Comparison of ENCODE assay signal across 8 cellular contexts in the genomic region with DNA sequence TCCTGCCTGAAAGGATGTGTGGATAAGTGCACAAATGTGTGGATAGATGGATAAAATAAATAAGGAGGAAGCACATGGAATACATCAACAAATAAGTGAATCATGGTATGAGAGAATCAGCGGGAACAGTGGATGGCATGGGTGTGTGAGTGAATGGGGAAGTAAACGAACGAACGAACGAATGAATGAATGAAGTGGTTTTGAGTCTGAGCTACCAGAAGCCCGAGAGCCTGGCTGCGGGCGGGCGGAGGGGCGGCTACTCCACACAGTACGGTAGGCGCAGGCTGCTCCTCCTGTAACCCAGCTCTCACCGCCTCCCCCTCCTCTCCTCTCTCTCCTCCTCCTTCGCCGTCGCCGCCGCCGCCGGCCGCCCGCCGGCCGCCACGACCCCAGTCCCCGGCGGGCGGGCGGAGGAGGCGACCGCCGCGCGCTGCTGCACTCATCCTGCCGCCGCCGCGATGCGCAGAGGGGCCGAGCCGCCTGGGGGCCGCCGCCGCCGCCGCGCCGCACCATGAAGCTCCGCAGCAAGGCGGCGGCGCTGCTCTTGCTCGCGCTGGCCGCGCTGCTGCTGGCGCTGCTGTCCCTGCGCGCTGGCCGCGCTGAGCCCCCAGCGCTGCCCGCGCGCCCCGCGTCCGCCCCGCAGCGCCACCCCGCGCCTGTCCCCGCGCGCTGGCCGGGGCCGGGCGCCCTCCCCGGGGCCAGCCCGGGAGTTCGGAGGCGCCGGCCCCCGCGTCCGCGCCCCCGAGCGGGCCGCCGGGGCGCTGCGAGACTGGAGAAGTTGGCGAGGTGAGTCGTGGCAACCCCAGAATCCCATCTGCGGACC. TPM values are rescaled to one million over a fixed set of nuclear protein-coding genes. Genes with fewer than 3 reads are reported as not detected.
A peak's percentile ranks its signal among the peaks of the same experiment; 100 is the strongest.
DNase-seq lines count a peak whose midpoint lies in the region; ATAC-seq and TF ChIP-seq lines count a peak whose summit lies in the region.
"Had no signal": no experiment of that assay in that cellular context is flagged by ENCODE, and none has a peak within 500 bp of the region (broad histone marks: within the 10 kb centered on the region; RNA-seq: fewer than 3 reads in every experiment).

A gene with protein sequence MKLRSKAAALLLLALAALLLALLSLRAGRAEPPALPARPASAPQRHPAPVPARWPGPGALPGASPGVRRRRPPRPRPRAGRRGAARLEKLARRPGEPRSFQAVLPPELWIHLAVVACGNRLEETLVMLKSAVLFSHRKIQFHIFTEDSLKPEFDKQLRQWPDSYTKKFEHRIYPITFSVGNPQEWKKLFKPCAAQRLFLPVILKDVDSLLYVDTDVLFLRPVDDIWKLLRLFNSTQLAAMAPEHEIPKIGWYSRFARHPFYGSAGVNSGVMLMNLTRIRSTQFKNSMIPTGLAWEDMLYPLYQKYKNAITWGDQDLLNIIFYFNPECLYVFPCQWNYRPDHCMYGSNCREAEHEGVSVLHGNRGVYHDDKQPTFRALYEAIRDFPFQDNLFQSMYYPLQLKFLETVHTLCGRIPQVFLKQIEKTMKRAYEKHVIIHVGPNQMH (plus strand): TSS at position 324 of the 823 bp plus-strand sequence. CDS start 188 bp downstream, at position 512.

- peak; percentile 74 for DNase-seq in NCI-H748 (lab: John Stamatoyannopoulos, UW; ENCODE audit: unreplicated experiment)
- DNase-seq in activated T-cell treated with anti-CD3 and anti-CD28 coated beads, Interleukin-2, amount 50 U/mL, for 72 hours: peak; percentile 42 to 57
- peak; percentile 63 to 85 for DNase-seq in foreskin fibroblast
- no peak for DNase-seq in natural killer cell treated with Interleukin-12 subunit alpha and Interleukin-12 subunit beta and Interleukin-15 and Interleukin-18, amount 100 ng/mL, for 72 hours (ENCODE audit: low spot score)
- peak; percentile 77 to 78 for DNase-seq in thyroid gland

- no peaks in the 10 kb centered on the region for H3K27me3 ChIP-seq in thyroid gland

- H3K9me3 Mint-ChIP-seq in activated T-cell treated with anti-CD3 and anti-CD28 coated beads, Interleukin-2, amount 50 U/mL, for 72 hours: peaks cover 0 to 1% of the 10 kb centered on the region in 2 donors
- no peaks in the 10 kb centered on the region for H3K9me3 Mint-ChIP-seq in natural killer cell treated with Interleukin-12 subunit alpha and Interleukin-12 subunit beta and Interleukin-15 and Interleukin-18, amount 100 ng/mL, for 72 hours

- H3K27ac ChIP-seq in thyroid gland: peak within 1 kb of the TSS; percentile 71 to 76 (median 71)
- H3K27ac ChIP-seq: epithelial cell of prostate had no signal

- intact Hi-C loops in thyroid gland (cut with DNase I): no loop called here

- H3K36me3 Mint-ChIP-seq in activated T-cell treated with anti-CD3 and anti-CD28 coated beads, Interleukin-2, amount 50 U/mL, for 72 hours (ENCODE audit: insufficient read depth in 2 of 2): peaks cover 0 to 7% of the 10 kb centered on the region in 2 donors
- no peaks in the 10 kb centered on the region for H3K36me3 Mint-ChIP-seq in natural killer cell treated with Interleukin-12 subunit alpha and Interleukin-12 subunit beta and Interleukin-15 and Interleukin-18, amount 100 ng/mL, for 72 hours

- H3K4me3 Mint-ChIP-seq in activated T-cell treated with anti-CD3 and anti-CD28 coated beads, Interleukin-2, amount 50 U/mL, for 72 hours: peak within 1 kb of the TSS; percentile 84 to 88
- H3K4me3 Mint-ChIP-seq in natural killer cell treated with Interleukin-12 subunit alpha and Interleukin-12 subunit beta and Interleukin-15 and Interleukin-18, amount 100 ng/mL, for 72 hours: peak within 1 kb of the TSS; percentile 69

- peaks cover 19% of the 10 kb centered on the region for H3K4me1 Mint-ChIP-seq in activated T-cell treated with anti-CD3 and anti-CD28 coated beads, Interleukin-2, amount 50 U/mL, for 72 hours (ENCODE audit: low read depth)
- peaks cover 4 to 8% of the 10 kb centered on the region in 2 donors for H3K4me1 Mint-ChIP-seq in natural killer cell treated with Interleukin-12 subunit alpha and Interleukin-12 subunit beta and Interleukin-15 and Interleukin-18, amount 100 ng/mL, for 72 hours (ENCODE audit: low read depth in 2 of 2)

- H3K27ac Mint-ChIP-seq in activated T-cell treated with anti-CD3 and anti-CD28 coated beads, Interleukin-2, amount 50 U/mL, for 72 hours: no peak within 1 kb of the TSS
- H3K27ac Mint-ChIP-seq in natural killer cell treated with Interleukin-12 subunit alpha and Interleukin-12 subunit beta and Interleukin-15 and Interleukin-18, amount 100 ng/mL, for 72 hours: no peak within 1 kb of the TSS

- WGBS in thyroid gland, 2 donors: 1% methylated on average over 13 to 14 of the region's 96 CpGs

- H3K4me1 ChIP-seq in thyroid gland: peaks cover 9 to 46% of the 10 kb centered on the region in 2 donors

- H3K9me3 ChIP-seq in thyroid gland: no peaks in the 10 kb centered on the region

- no peaks in the 10 kb centered on the region for H3K36me3 ChIP-seq in thyroid gland

- peak; percentile 57 for ATAC-seq in HG03025 (IDR thresholded peaks at IDR 0.05; ENCODE audit: low FRiP score, unreplicated experiment)
- ATAC-seq in activated T-cell treated with anti-CD3 and anti-CD28 coated beads, Interleukin-2, amount 50 U/mL, for 72 hours (replicated peaks in 1 of 2): peak; percentile 86 to 87
- peak; percentile 73 to 74 for ATAC-seq in natural killer cell treated with Interleukin-12 subunit alpha and Interleukin-12 subunit beta and Interleukin-15 and Interleukin-18, amount 100 ng/mL, for 72 hours

- peaks cover 79% of the 10 kb centered on the region for H3K27me3 Mint-ChIP-seq in activated T-cell treated with anti-CD3 and anti-CD28 coated beads, Interleukin-2, amount 50 U/mL, for 72 hours (ENCODE audit: low read depth)
- peaks cover 45 to 76% of the 10 kb centered on the region in 2 donors for H3K27me3 Mint-ChIP-seq in natural killer cell treated with Interleukin-12 subunit alpha and Interleukin-12 subunit beta and Interleukin-15 and Interleukin-18, amount 100 ng/mL, for 72 hours

- TF ChIP-seq CTCF in GM12875 (IDR thresholded peaks at IDR 0.05; ENCODE audit: borderline replicate concordance, insufficient read depth, low read depth, low read length): 0 out of 2 replicates have a peak, but pooled peaks have one; percentile 13
- TF ChIP-seq CTCF in foreskin fibroblast (IDR thresholded peaks at IDR 0.05; ENCODE audit: low read depth, low read length): no peak
- TF ChIP-seq CTCF in thyroid gland (IDR thresholded peaks at IDR 0.05): peak in 2 of 6 experiments; percentile 5 to 6

- H3K4me3 ChIP-seq in GM12875 (ENCODE audit: low read depth, low read length): peak within 1 kb of the TSS; percentile 36
- H3K4me3 ChIP-seq in foreskin fibroblast (ENCODE audit: low read depth in 1 of 2, low read length in 2 of 2): peak within 1 kb of the TSS; percentile 58 to 71
- H3K4me3 ChIP-seq in thyroid gland (replicated peaks in 1 of 3): peak within 1 kb of the TSS in 1 of 3 donors; percentile 34

- peak in 1 of 2 donors; percentile 60 for TF ChIP-seq POLR2A in thyroid gland (IDR thresholded peaks at IDR 0.05)

RNA-seq across cellular contexts. Expression of the gene that starts here (rescaled TPM):
- total RNA-seq in activated T-cell treated with anti-CD3 and anti-CD28 coated beads, Interleukin-2, amount 50 U/mL, for 72 hours: under 1 TPM; 0.23 to 0.26 TPM
- total RNA-seq in natural killer cell treated with Interleukin-12 subunit alpha and Interleukin-12 subunit beta and Interleukin-15 and Interleukin-18, amount 100 ng/mL, for 72 hours: not detected
- 10 to 100 TPM; 16.2 to 23.6 (median 19.6) TPM for total RNA-seq in thyroid gland

Comparison
In these comparisons a context has a peak if more than half of its experiments do, and no peak if none do; other contexts are left out.
1. RNA of the gene that starts here (total RNA-seq): 16.2 to 23.6 TPM in thyroid gland; 0.23 to 0.26 TPM in activated T-cell treated with anti-CD3 and anti-CD28 coated beads, Interleukin-2, amount 50 U/mL, for 72 hours and not detected in natural killer cell treated with Interleukin-12 subunit alpha and Interleukin-12 subunit beta and Interleukin-15 and Interleukin-18, amount 100 ng/mL, for 72 hours; every median in the first group is over 10 times any median in the second.
2. Peak in DNase-seq and ATAC-seq in activated T-cell treated with anti-CD3 and anti-CD28 coated beads, Interleukin-2, amount 50 U/mL, for 72 hours; RNA of the gene not detected or under 1 TPM.
3. Peak in ATAC-seq in natural killer cell treated with Interleukin-12 subunit alpha and Interleukin-12 subunit beta and Interleukin-15 and Interleukin-18, amount 100 ng/mL, for 72 hours; RNA of the gene not detected or under 1 TPM.
4. Peak in every context shown above with its lines, with median percentiles within 50 percentile points of each other: ATAC-seq.